In the genomic region with DNA sequence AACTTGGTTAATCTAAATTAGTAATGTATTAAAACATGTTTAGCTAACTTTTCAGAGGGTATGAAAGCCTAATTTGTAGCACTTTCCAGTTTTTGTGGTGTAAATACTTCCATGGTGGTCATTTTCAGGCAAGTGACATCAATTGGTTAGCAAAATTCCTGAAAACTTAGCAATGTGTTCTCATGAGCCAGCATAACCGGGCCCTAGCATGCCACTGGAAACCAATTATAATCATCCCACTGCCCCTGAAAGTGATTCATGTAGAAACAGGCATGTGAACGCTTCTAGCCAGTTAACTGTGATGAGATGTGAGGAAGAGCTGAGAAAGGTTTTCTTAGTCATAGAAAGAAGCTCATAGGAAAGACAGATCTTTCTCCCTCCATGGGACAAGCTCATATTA, we compare ENCODE assay signal across 26 cellular contexts.
"Had no signal": no experiment of that assay in that cellular context is flagged by ENCODE, and none has a peak within 500 bp of the region (broad histone marks: within the 10 kb centered on the region; RNA-seq: fewer than 3 reads in every experiment).

No MANE protein-coding gene starts in this region.

- H3K27me3 ChIP-seq: ascending aorta, esophagus squamous epithelium, hepatocyte, neural progenitor cell, right atrium auricular region, spleen, tibial nerve had no signal

- H3K4me3 ChIP-seq: ascending aorta, esophagus squamous epithelium, hepatocyte, neural progenitor cell, psoas muscle, right atrium auricular region, spleen, tibial nerve had no signal

- H3K9me3 ChIP-seq: ascending aorta, esophagus squamous epithelium, psoas muscle, right atrium auricular region, tibial nerve had no signal

- FAIRE-seq: keratinocyte had no signal

- H3K4me1 Mint-ChIP-seq: activated CD4-positive, alpha-beta T cell treated with anti-CD3 and anti-CD28 coated beads for 36 hours; activated CD8-positive, alpha-beta memory T cell treated with anti-CD3 and anti-CD28 coated beads, Interleukin-2, amount 10 ng/mL, durations not matched to agents 7 days and 5 days; activated naive CD4-positive, alpha-beta T cell treated with anti-CD3 and anti-CD28 coated beads, Interleukin-2, amount 10 ng/mL, durations not matched to agents 7 days and 5 days; activated naive CD8-positive, alpha-beta T cell treated with anti-CD3 and anti-CD28 coated beads, Interleukin-2, amount 10 ng/mL, durations not matched to agents 7 days and 5 days; memory B cell; natural killer cell had no signal

- H3K4me2 ChIP-seq: hepatocyte, neural progenitor cell had no signal

- H3K36me3 Mint-ChIP-seq: activated CD8-positive, alpha-beta memory T cell treated with anti-CD3 and anti-CD28 coated beads, Interleukin-2, amount 10 ng/mL, durations not matched to agents 7 days and 5 days; activated naive CD4-positive, alpha-beta T cell treated with anti-CD3 and anti-CD28 coated beads, Interleukin-2, amount 10 ng/mL, durations not matched to agents 7 days and 5 days; activated naive CD8-positive, alpha-beta T cell treated with anti-CD3 and anti-CD28 coated beads, Interleukin-2, amount 10 ng/mL, durations not matched to agents 7 days and 5 days; memory B cell; natural killer cell; neural progenitor cell had no signal

- H3K79me2 ChIP-seq: hepatocyte, parathyroid adenoma had no signal

- H3K9ac ChIP-seq: neural progenitor cell, parathyroid adenoma had no signal

- DNase-seq: activated CD4-positive, alpha-beta T cell treated with anti-CD3 and anti-CD28 coated beads for 36 hours; activated CD4-positive, CD25-positive, alpha-beta regulatory T cell; activated CD8-positive, alpha-beta memory T cell treated with anti-CD3 and anti-CD28 coated beads, Interleukin-2, amount 10 ng/mL, durations not matched to agents 7 days and 5 days; activated CD8-positive, alpha-beta T cell treated with anti-CD3 and anti-CD28 coated beads, Interleukin-2, amount 10 ng/mL, durations not matched to agents 7 days and 5 days; activated effector memory CD4-positive, alpha-beta T cell treated with Interleukin-2 at 50 U/mL for 16 hours; activated naive CD4-positive, alpha-beta T cell treated with anti-CD3 and anti-CD28 coated beads, Interleukin-2, amount 10 ng/mL, durations not matched to agents 7 days and 5 days; activated naive CD8-positive, alpha-beta T cell treated with anti-CD3 and anti-CD28 coated beads, Interleukin-2, amount 10 ng/mL, durations not matched to agents 7 days and 5 days; activated T-cell treated with anti-CD3 and anti-CD28 coated beads, Interleukin-2, amount 50 U/mL, for 48 hours; central memory CD4-positive, alpha-beta T cell; dermis blood vessel endothelial cell; effector CD4-positive, alpha-beta T cell; esophagus squamous epithelium; foreskin melanocyte; natural killer cell; occipital lobe; psoas muscle; spleen; stimulated activated naive CD4-positive, alpha-beta T cell had no signal

- H3K27me3 Mint-ChIP-seq: activated CD4-positive, alpha-beta T cell treated with anti-CD3 and anti-CD28 coated beads for 36 hours; activated CD8-positive, alpha-beta memory T cell treated with anti-CD3 and anti-CD28 coated beads, Interleukin-2, amount 10 ng/mL, durations not matched to agents 7 days and 5 days; activated naive CD4-positive, alpha-beta T cell treated with anti-CD3 and anti-CD28 coated beads, Interleukin-2, amount 10 ng/mL, durations not matched to agents 7 days and 5 days; activated naive CD8-positive, alpha-beta T cell treated with anti-CD3 and anti-CD28 coated beads, Interleukin-2, amount 10 ng/mL, durations not matched to agents 7 days and 5 days; memory B cell had no signal

- H3K27ac ChIP-seq: ascending aorta, esophagus squamous epithelium, hepatocyte, neural progenitor cell, parathyroid adenoma, psoas muscle, right atrium auricular region, spleen, tibial nerve had no signal

- H3K36me3 ChIP-seq: ascending aorta, esophagus squamous epithelium, neural progenitor cell, right atrium auricular region, spleen, tibial nerve had no signal

- H3K4me1 ChIP-seq: ascending aorta, esophagus squamous epithelium, parathyroid adenoma, psoas muscle, right atrium auricular region, spleen, tibial nerve had no signal

- H2AFZ ChIP-seq: hepatocyte, neural progenitor cell, parathyroid adenoma had no signal

- H3K9me3 Mint-ChIP-seq: memory B cell, neural progenitor cell had no signal

- H3K27ac Mint-ChIP-seq: activated CD4-positive, alpha-beta T cell treated with anti-CD3 and anti-CD28 coated beads for 36 hours; activated CD8-positive, alpha-beta memory T cell treated with anti-CD3 and anti-CD28 coated beads, Interleukin-2, amount 10 ng/mL, durations not matched to agents 7 days and 5 days; activated CD8-positive, alpha-beta T cell treated with anti-CD3 and anti-CD28 coated beads, Interleukin-2, amount 10 ng/mL, durations not matched to agents 7 days and 5 days; activated naive CD4-positive, alpha-beta T cell treated with anti-CD3 and anti-CD28 coated beads, Interleukin-2, amount 10 ng/mL, durations not matched to agents 7 days and 5 days; activated naive CD8-positive, alpha-beta T cell treated with anti-CD3 and anti-CD28 coated beads, Interleukin-2, amount 10 ng/mL, durations not matched to agents 7 days and 5 days; memory B cell; natural killer cell; neural progenitor cell had no signal

- H3K4me3 Mint-ChIP-seq: activated CD4-positive, alpha-beta T cell treated with anti-CD3 and anti-CD28 coated beads for 36 hours; activated CD8-positive, alpha-beta memory T cell treated with anti-CD3 and anti-CD28 coated beads, Interleukin-2, amount 10 ng/mL, durations not matched to agents 7 days and 5 days; activated CD8-positive, alpha-beta T cell treated with anti-CD3 and anti-CD28 coated beads, Interleukin-2, amount 10 ng/mL, durations not matched to agents 7 days and 5 days; activated naive CD4-positive, alpha-beta T cell treated with anti-CD3 and anti-CD28 coated beads, Interleukin-2, amount 10 ng/mL, durations not matched to agents 7 days and 5 days; activated naive CD8-positive, alpha-beta T cell treated with anti-CD3 and anti-CD28 coated beads, Interleukin-2, amount 10 ng/mL, durations not matched to agents 7 days and 5 days; memory B cell; natural killer cell; neural progenitor cell had no signal
